ENCODE assay signal across 10 cellular contexts in the genomic region with DNA sequence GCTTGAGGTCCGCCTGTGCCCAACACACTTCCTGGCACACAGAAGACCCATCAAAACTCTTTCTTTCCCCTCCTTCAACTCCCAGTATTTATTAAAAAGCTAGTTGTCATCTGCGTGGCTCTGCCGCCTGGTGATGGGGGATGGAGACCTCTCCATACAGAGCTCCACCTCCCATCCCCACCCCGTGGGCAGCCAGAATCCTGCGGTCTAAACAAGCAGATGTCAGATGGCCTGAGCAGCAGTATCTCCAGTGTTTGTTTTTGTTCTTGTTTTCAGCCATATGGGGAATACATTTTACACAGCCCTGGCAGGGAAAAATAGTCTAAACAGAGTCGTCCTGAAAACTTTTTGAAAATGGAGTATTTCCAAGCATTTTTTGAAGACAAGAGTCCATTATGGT.
DNase-seq lines count a peak whose midpoint lies in the region; TF ChIP-seq lines count a peak whose summit lies in the region.
"Had no signal": no experiment of that assay in that cellular context is flagged by ENCODE, and none has a peak within 500 bp of the region (broad histone marks: within the 10 kb centered on the region; RNA-seq: fewer than 3 reads in every experiment).

No MANE protein-coding gene starts in this region.

- in situ Hi-C loops in GM13977 (cut with MboI; ENCODE audit: low pct_unique_long_range_greater_than_20kb, low sequenced_read_pairs, unreplicated experiment) = no loop called here

- H3K27me3 Mint-ChIP-seq in activated T-cell treated with anti-CD3 and anti-CD28 coated beads, Interleukin-2, amount 50 U/mL, for 24 hours = no peaks in the 10 kb centered on the region

- H3K4me1 ChIP-seq in BLaER1 = peaks cover 58% of the 10 kb centered on the region
- peaks cover 94% of the 10 kb centered on the region for H3K4me1 ChIP-seq in muscle layer of colon (ENCODE audit: insufficient read depth, low read length)

- H3K27me3 ChIP-seq in BLaER1 = no peaks in the 10 kb centered on the region
- H3K27me3 ChIP-seq in dorsolateral prefrontal cortex = no peaks in the 10 kb centered on the region
- H3K27me3 ChIP-seq in muscle layer of colon (ENCODE audit: control insufficient read depth in 1 of 2, insufficient read depth in 2 of 2, low read length in 2 of 2) = no peaks in the 10 kb centered on the region

- intact Hi-C loops in dorsolateral prefrontal cortex (cut with DNase I) = loop anchor here (2.0 to 10.0 kb wide), 4 partner anchors 35 to 87 kb away; no protein-coding TSS in a partner anchor

- DNase-seq in NCI-H2029 treated with DMSO at 0.1 percent for 48 hours (lab: John Stamatoyannopoulos, UW) = peak; percentile 89
- peak in 9 of 10 donors; percentile 56 to 79 (median 68) for DNase-seq in dorsolateral prefrontal cortex
- no peak for DNase-seq in GM13977 (ENCODE audit: low spot score)
- DNase-seq in mesenteric fat pad (ENCODE audit: low spot score) = no peak
- no peak for DNase-seq in AML-193 (lab: John Stamatoyannopoulos, UW)
- DNase-seq in activated T-cell treated with anti-CD3 and anti-CD28 coated beads, Interleukin-2, amount 50 U/mL, for 24 hours = no peak

- H3K9me3 ChIP-seq in BLaER1 = no peaks in the 10 kb centered on the region
- no peaks in the 10 kb centered on the region for H3K9me3 ChIP-seq in muscle layer of colon (ENCODE audit: low read length)

- H3K27ac Mint-ChIP-seq in activated T-cell treated with anti-CD3 and anti-CD28 coated beads, Interleukin-2, amount 50 U/mL, for 24 hours = no peak overlapping the region

- H3K36me3 ChIP-seq in BLaER1 (peaks cover 42% of the 10 kb centered on the region), muscle layer of colon (ENCODE audit: insufficient read depth, low read length) (peaks cover 15% of the 10 kb centered on the region)

- TF ChIP-seq CTCF in dorsolateral prefrontal cortex (IDR thresholded peaks at IDR 0.05 in 54 of 56, conservative IDR thresholded peaks at IDR 0.05 in 2 of 56; ENCODE audit: low read depth in 1 of 56, partially characterized antibody in 56 of 56) (peak in 17 of 56 donors; percentile 9 to 34 (median 21)), GM13977 (IDR thresholded peaks at IDR 0.05; ENCODE audit: extremely low read depth, insufficient read depth, missing control alignments) (no peak)

- peak overlapping the region; percentile 75 for H3K4me2 ChIP-seq in BLaER1

- H3K9ac ChIP-seq in BLaER1 (no peak overlapping the region), muscle layer of colon (ENCODE audit: low read length) (peak overlapping the region; percentile 51)

- H3K4me3 ChIP-seq in BLaER1 = no peak overlapping the region
- peak overlapping the region in 18 of 59 donors; percentile 1 to 58 (median 14) for H3K4me3 ChIP-seq in dorsolateral prefrontal cortex
- peak overlapping the region in 1 of 2 donors; percentile 30 for H3K4me3 ChIP-seq in muscle layer of colon (ENCODE audit: low read depth in 1 of 2, low read length in 2 of 2)

- peaks cover 12% of the 10 kb centered on the region for H3K36me3 Mint-ChIP-seq in activated T-cell treated with anti-CD3 and anti-CD28 coated beads, Interleukin-2, amount 50 U/mL, for 24 hours (ENCODE audit: low read depth)

- no peaks in the 10 kb centered on the region for H4K20me1 ChIP-seq in BLaER1

- H3K4me3 Mint-ChIP-seq in activated T-cell treated with anti-CD3 and anti-CD28 coated beads, Interleukin-2, amount 50 U/mL, for 24 hours = no peak overlapping the region

- peaks cover 17% of the 10 kb centered on the region for H3K4me1 Mint-ChIP-seq in activated T-cell treated with anti-CD3 and anti-CD28 coated beads, Interleukin-2, amount 50 U/mL, for 24 hours (ENCODE audit: low read depth)

- H3K27ac ChIP-seq in BLaER1 = peak overlapping the region; percentile 78; the same call in 1 of the 2 replicates
- peak overlapping the region; percentile 80 to 99 (median 97) for H3K27ac ChIP-seq in dorsolateral prefrontal cortex
- H3K27ac ChIP-seq in muscle layer of colon (ENCODE audit: low read depth, low read length) = peak overlapping the region; percentile 88
- H3K27ac ChIP-seq: epithelial cell of prostate, VCaP had no signal

- no peaks in the 10 kb centered on the region for H3K9me3 Mint-ChIP-seq in activated T-cell treated with anti-CD3 and anti-CD28 coated beads, Interleukin-2, amount 50 U/mL, for 24 hours

Comparison
In these comparisons a context has a peak if more than half of its experiments do, and no peak if none do; other contexts are left out.
1. DNase-seq: peak in NCI-H2029 treated with DMSO at 0.1 percent for 48 hours (single experiment) and dorsolateral prefrontal cortex (9 of 10); none in GM13977 (single experiment), mesenteric fat pad (single experiment), AML-193 (0 of 2) and activated T-cell treated with anti-CD3 and anti-CD28 coated beads, Interleukin-2, amount 50 U/mL, for 24 hours (single experiment).
2. Peak in every context shown above with its lines, with median percentiles within 50 percentile points of each other: H3K27ac ChIP-seq.